In genomic region chr2:45759310-45759851, GRCh38 we compare ENCODE assay signal across 12 cellular contexts.
DNase-seq lines count a peak whose midpoint lies in the region; ATAC-seq and TF ChIP-seq lines count a peak whose summit lies in the region.
"Had no signal": no experiment of that assay in that cellular context is flagged by ENCODE, and none has a peak within 500 bp of the region (broad histone marks: within the 10 kb centered on the region; RNA-seq: fewer than 3 reads in every experiment).

No MANE protein-coding gene starts in this region.

- BruUV-seq in MCF 10A (replicated peaks; lab: Mats Ljungman, UMichigan): no TSS peak

- peaks cover 0 to 54% (median 22%) of the 10 kb centered on the region in 11 experiments; a peak in 13 of 22 replicates for H3K36me3 ChIP-seq in BLaER1 treated with 17β-estradiol and CSF1 and Interleukin-3, amounts not matched to agents 10 nM and 100 nM
- H3K36me3 ChIP-seq: suprapubic skin had no signal

- H3K27me3 Mint-ChIP-seq in endothelial cell (ENCODE audit: unreplicated experiment) (peaks cover 3% of the 10 kb centered on the region), nephron progenitor cell (ENCODE audit: low read depth, poor library complexity) (peaks cover 2% of the 10 kb centered on the region), chondrocyte (ENCODE audit: low read depth) (no peaks in the 10 kb centered on the region), MCF 10A (ENCODE audit: insufficient read depth, unreplicated experiment) (no peaks in the 10 kb centered on the region)

- POLR2A ChIA-PET in MCF 10A (lab: Yijun Ruan, JAX): no interaction called here

- no peak for ATAC-seq in left lobe of liver

- H3K9me3 Mint-ChIP-seq in endothelial cell (ENCODE audit: unreplicated experiment) (no peaks in the 10 kb centered on the region), nephron progenitor cell (no peaks in the 10 kb centered on the region), chondrocyte (ENCODE audit: low read depth) (no peaks in the 10 kb centered on the region), MCF 10A (ENCODE audit: unreplicated experiment) (no peaks in the 10 kb centered on the region)

- H3K4me3 Mint-ChIP-seq in endothelial cell (ENCODE audit: unreplicated experiment) (peak overlapping the region; percentile 10), nephron progenitor cell (no peak overlapping the region), chondrocyte (ENCODE audit: unreplicated experiment) (no peak overlapping the region), MCF 10A (ENCODE audit: unreplicated experiment) (no peak overlapping the region)

- H3K27ac ChIP-seq in BLaER1 treated with 17β-estradiol and CSF1 and Interleukin-3, amounts not matched to agents 10 nM and 100 nM: peak overlapping the region in 5 of 11 experiments; percentile 0 to 48 (median 19); a peak in 8 of 22 replicates
- H3K27ac ChIP-seq: suprapubic skin had no signal

- DNase-seq in NCI-H2171 (lab: John Stamatoyannopoulos, UW) (peak; percentile 69), endothelial cell (ENCODE audit: low spot score) (no peak), nephron progenitor cell (peak; percentile 15), chondrocyte (ENCODE audit: low spot score) (no peak), left lobe of liver (ENCODE audit: low spot score) (no peak), GDM1 (lab: John Stamatoyannopoulos, UW) (no peak), MCF 10A (ENCODE audit: unreplicated experiment) (no peak)
- DNase-seq: activated T-cell treated with anti-CD3 and anti-CD28 coated beads, Interleukin-2, amount 50 U/mL, for 48 hours; effector CD4-positive, alpha-beta T cell; NCI-H69 had no signal

- H4K20me1 ChIP-seq in BLaER1 treated with 17β-estradiol and CSF1 and Interleukin-3, amounts not matched to agents 10 nM and 100 nM: peaks cover 0 to 94% (median 57%) of the 10 kb centered on the region in 11 experiments; a peak in 16 of 22 replicates

- peaks cover 0 to 17% (median 0%) of the 10 kb centered on the region in 11 experiments; a peak in 4 of 22 replicates for H3K9me3 ChIP-seq in BLaER1 treated with 17β-estradiol and CSF1 and Interleukin-3, amounts not matched to agents 10 nM and 100 nM (replicated peaks in 1 of 11)
- H3K9me3 ChIP-seq: suprapubic skin had no signal

- CTCF ChIA-PET in MCF 10A (lab: Yijun Ruan, JAX): interaction anchor here (0.7 to 0.8 kb wide), 2 partner anchors 9 to 27 kb away, joined by 3 read pairs; no protein-coding TSS in a partner anchor

- no peak overlapping the region for H3K4me3 ChIP-seq in BLaER1 treated with 17β-estradiol and CSF1 and Interleukin-3, amounts not matched to agents 10 nM and 100 nM
- H3K4me3 ChIP-seq: suprapubic skin had no signal

- H3K9ac ChIP-seq in BLaER1 treated with 17β-estradiol and CSF1 and Interleukin-3, amounts not matched to agents 10 nM and 100 nM: peak overlapping the region in 6 of 11 experiments; percentile 8 to 51 (median 24); a peak in 7 of 22 replicates

- H3K36me3 Mint-ChIP-seq in endothelial cell (ENCODE audit: low read depth, unreplicated experiment) (no peaks in the 10 kb centered on the region), nephron progenitor cell (ENCODE audit: low read depth) (no peaks in the 10 kb centered on the region), chondrocyte (ENCODE audit: low read depth) (no peaks in the 10 kb centered on the region), MCF 10A (ENCODE audit: insufficient read depth, unreplicated experiment) (peaks cover 6% of the 10 kb centered on the region)

- no peak for TF ChIP-seq CTCF in endothelial cell (IDR thresholded peaks at IDR 0.05; ENCODE audit: unreplicated experiment)
- no peak for TF ChIP-seq CTCF in nephron progenitor cell (IDR thresholded peaks at IDR 0.05)
- no peak for TF ChIP-seq CTCF in chondrocyte (IDR thresholded peaks at IDR 0.05)
- TF ChIP-seq CTCF in MCF 10A (IDR thresholded peaks at IDR 0.05; ENCODE audit: unreplicated experiment): no peak

- H3K27me3 ChIP-seq in BLaER1 treated with 17β-estradiol and CSF1 and Interleukin-3, amounts not matched to agents 10 nM and 100 nM: no peaks in the 10 kb centered on the region
- H3K27me3 ChIP-seq: suprapubic skin had no signal

- H3K4me1 ChIP-seq in BLaER1 treated with 17β-estradiol and CSF1 and Interleukin-3, amounts not matched to agents 10 nM and 100 nM: peaks cover 22 to 80% (median 67%) of the 10 kb centered on the region in 10 experiments; a peak in 19 of 20 replicates

- intact Hi-C loops in MCF 10A (cut with micrococcal nuclease): no loop called here

- peaks cover 28% of the 10 kb centered on the region for H3K4me1 Mint-ChIP-seq in endothelial cell (ENCODE audit: unreplicated experiment)
- H3K4me1 Mint-ChIP-seq in nephron progenitor cell: peaks cover 26% of the 10 kb centered on the region
- H3K4me1 Mint-ChIP-seq in chondrocyte (ENCODE audit: low read depth): peaks cover 10% of the 10 kb centered on the region
- peaks cover 6% of the 10 kb centered on the region for H3K4me1 Mint-ChIP-seq in MCF 10A (ENCODE audit: insufficient read depth, unreplicated experiment)

- H3K27ac Mint-ChIP-seq in endothelial cell (ENCODE audit: unreplicated experiment) (no peak overlapping the region), nephron progenitor cell (no peak overlapping the region), chondrocyte (ENCODE audit: unreplicated experiment) (no peak overlapping the region), MCF 10A (ENCODE audit: low read depth, unreplicated experiment) (no peak overlapping the region)

- H3K4me2 ChIP-seq in BLaER1 treated with 17β-estradiol and CSF1 and Interleukin-3, amounts not matched to agents 10 nM and 100 nM: peak overlapping the region; percentile 33 to 80 (median 62)

Comparison
In these comparisons a context has a peak if more than half of its experiments do, and no peak if none do; other contexts are left out.
1. DNase-seq: peak in NCI-H2171 (single experiment) and nephron progenitor cell (single experiment); none in endothelial cell (single experiment), chondrocyte (single experiment), left lobe of liver (single experiment), GDM1 (single experiment) and MCF 10A (single experiment).